In genomic region chr3:70108072-70108471, GRCh38 we compare ENCODE assay signal across 8 cellular contexts.
DNase-seq lines count a peak whose midpoint lies in the region; ATAC-seq and TF ChIP-seq lines count a peak whose summit lies in the region.

No MANE protein-coding gene starts in this region.

- H3K27ac Mint-ChIP-seq in activated CD4-positive, alpha-beta memory T cell treated with anti-CD3 and anti-CD28 coated beads for 36 hours: no peak overlapping the region
- no peak overlapping the region for H3K27ac Mint-ChIP-seq in activated CD4-positive, alpha-beta memory T cell treated with anti-CD3 and anti-CD28 coated beads, Interleukin-2, amount 10 ng/mL, durations not matched to agents 7 days and 5 days
- H3K27ac Mint-ChIP-seq in WTC11: no peak overlapping the region
- no peak overlapping the region for H3K27ac Mint-ChIP-seq in mesothelial cell of epicardium

- H3K36me3 Mint-ChIP-seq in activated CD4-positive, alpha-beta memory T cell treated with anti-CD3 and anti-CD28 coated beads for 36 hours: no peaks in the 10 kb centered on the region
- H3K36me3 Mint-ChIP-seq in activated CD4-positive, alpha-beta memory T cell treated with anti-CD3 and anti-CD28 coated beads, Interleukin-2, amount 10 ng/mL, durations not matched to agents 7 days and 5 days (ENCODE audit: low read depth): no peaks in the 10 kb centered on the region
- H3K36me3 Mint-ChIP-seq in WTC11 (no peaks in the 10 kb centered on the region), mesothelial cell of epicardium (no peaks in the 10 kb centered on the region)

- H3K27me3 Mint-ChIP-seq in activated CD4-positive, alpha-beta memory T cell treated with anti-CD3 and anti-CD28 coated beads for 36 hours: peaks cover 3% of the 10 kb centered on the region
- peaks cover 2% of the 10 kb centered on the region for H3K27me3 Mint-ChIP-seq in activated CD4-positive, alpha-beta memory T cell treated with anti-CD3 and anti-CD28 coated beads, Interleukin-2, amount 10 ng/mL, durations not matched to agents 7 days and 5 days
- H3K27me3 Mint-ChIP-seq in WTC11 (ENCODE audit: low read depth) (no peaks in the 10 kb centered on the region; the same call in 1 of the 2 replicates), mesothelial cell of epicardium (ENCODE audit: low read depth) (peaks cover 35% of the 10 kb centered on the region)

- no peak overlapping the region for H3K4me3 Mint-ChIP-seq in activated CD4-positive, alpha-beta memory T cell treated with anti-CD3 and anti-CD28 coated beads for 36 hours
- no peak overlapping the region for H3K4me3 Mint-ChIP-seq in activated CD4-positive, alpha-beta memory T cell treated with anti-CD3 and anti-CD28 coated beads, Interleukin-2, amount 10 ng/mL, durations not matched to agents 7 days and 5 days
- no peak overlapping the region for H3K4me3 Mint-ChIP-seq in WTC11
- H3K4me3 Mint-ChIP-seq in mesothelial cell of epicardium: no peak overlapping the region

- peak; percentile 53 for ATAC-seq in HG02973 (IDR thresholded peaks at IDR 0.05; ENCODE audit: unreplicated experiment)
- ATAC-seq in WTC11: peak; percentile 88

- H3K4me1 Mint-ChIP-seq in activated CD4-positive, alpha-beta memory T cell treated with anti-CD3 and anti-CD28 coated beads for 36 hours (ENCODE audit: low read depth): no peaks in the 10 kb centered on the region
- H3K4me1 Mint-ChIP-seq in activated CD4-positive, alpha-beta memory T cell treated with anti-CD3 and anti-CD28 coated beads, Interleukin-2, amount 10 ng/mL, durations not matched to agents 7 days and 5 days: no peaks in the 10 kb centered on the region
- H3K4me1 Mint-ChIP-seq in WTC11: peaks cover 11% of the 10 kb centered on the region
- H3K4me1 Mint-ChIP-seq in mesothelial cell of epicardium: no peaks in the 10 kb centered on the region

- intact Hi-C loops in activated CD4-positive, alpha-beta memory T cell treated with anti-CD3 and anti-CD28 coated beads for 36 hours (cut with micrococcal nuclease): no loop called here

- TF ChIP-seq CTCF in WTC11 (IDR thresholded peaks at IDR 0.05) (peak; percentile 64), mesothelial cell of epicardium (IDR thresholded peaks at IDR 0.05; ENCODE audit: unreplicated experiment) (peak; percentile 32)

- DNase-seq in activated CD4-positive, alpha-beta memory T cell treated with anti-CD3 and anti-CD28 coated beads for 36 hours: peak; percentile 15
- no peak for DNase-seq in activated CD4-positive, alpha-beta memory T cell treated with anti-CD3 and anti-CD28 coated beads, Interleukin-2, amount 10 ng/mL, durations not matched to agents 7 days and 5 days
- DNase-seq in WTC11 (ENCODE audit: low spot score) (peak; percentile 80), mesothelial cell of epicardium (ENCODE audit: low spot score in 2 of 2, unreplicated experiment in 2 of 2) (no peak), midbrain (lab: John Stamatoyannopoulos, UW) (no peak), inferior parietal cortex (ENCODE audit: extremely low spot score) (no peak)
- DNase-seq in central memory CD4-positive, alpha-beta T cell: no peak

- H3K9me3 Mint-ChIP-seq in activated CD4-positive, alpha-beta memory T cell treated with anti-CD3 and anti-CD28 coated beads for 36 hours: no peaks in the 10 kb centered on the region
- H3K9me3 Mint-ChIP-seq in activated CD4-positive, alpha-beta memory T cell treated with anti-CD3 and anti-CD28 coated beads, Interleukin-2, amount 10 ng/mL, durations not matched to agents 7 days and 5 days: no peaks in the 10 kb centered on the region
- H3K9me3 Mint-ChIP-seq in WTC11: no peaks in the 10 kb centered on the region
- peaks cover 8% of the 10 kb centered on the region for H3K9me3 Mint-ChIP-seq in mesothelial cell of epicardium

- CTCF ChIA-PET in activated CD4-positive, alpha-beta memory T cell treated with anti-CD3 and anti-CD28 coated beads for 36 hours (lab: Charles Lee): interaction anchor here (0.9 to 3.0 kb wide), 3 partner anchors 13 to 108 kb away, joined by 3 to 15 read pairs (median 9); partner anchors contain the start of gene SAMMSON
- CTCF ChIA-PET in activated CD4-positive, alpha-beta memory T cell treated with anti-CD3 and anti-CD28 coated beads, Interleukin-2, amount 10 ng/mL, durations not matched to agents 7 days and 5 days (lab: Charles Lee): interaction anchor here (1.0 to 2.4 kb wide), 3 partner anchors 12 to 21 kb away, joined by 3 to 12 read pairs (median 4); no protein-coding TSS in a partner anchor
- CTCF ChIA-PET in WTC11 (lab: Charles Lee): interaction anchor here (0.5 to 3.3 kb wide), 21 partner anchors 10 to 914 kb away, joined by 3 to 22 read pairs (median 3); partner anchors contain the start of gene MDFIC2

- POLR2A ChIA-PET in activated CD4-positive, alpha-beta memory T cell treated with anti-CD3 and anti-CD28 coated beads for 36 hours (lab: Charles Lee): no interaction called here
- POLR2A ChIA-PET in activated CD4-positive, alpha-beta memory T cell treated with anti-CD3 and anti-CD28 coated beads, Interleukin-2, amount 10 ng/mL, durations not matched to agents 7 days and 5 days (lab: Charles Lee): no interaction called here
- POLR2A ChIA-PET in WTC11 (lab: Charles Lee): no interaction called here

TF ChIP-seq in WTC11, 78 proteins besides CTCF, POLR2A, EP300 and RAD21:
- TF ChIP-seq, protein P1, sequence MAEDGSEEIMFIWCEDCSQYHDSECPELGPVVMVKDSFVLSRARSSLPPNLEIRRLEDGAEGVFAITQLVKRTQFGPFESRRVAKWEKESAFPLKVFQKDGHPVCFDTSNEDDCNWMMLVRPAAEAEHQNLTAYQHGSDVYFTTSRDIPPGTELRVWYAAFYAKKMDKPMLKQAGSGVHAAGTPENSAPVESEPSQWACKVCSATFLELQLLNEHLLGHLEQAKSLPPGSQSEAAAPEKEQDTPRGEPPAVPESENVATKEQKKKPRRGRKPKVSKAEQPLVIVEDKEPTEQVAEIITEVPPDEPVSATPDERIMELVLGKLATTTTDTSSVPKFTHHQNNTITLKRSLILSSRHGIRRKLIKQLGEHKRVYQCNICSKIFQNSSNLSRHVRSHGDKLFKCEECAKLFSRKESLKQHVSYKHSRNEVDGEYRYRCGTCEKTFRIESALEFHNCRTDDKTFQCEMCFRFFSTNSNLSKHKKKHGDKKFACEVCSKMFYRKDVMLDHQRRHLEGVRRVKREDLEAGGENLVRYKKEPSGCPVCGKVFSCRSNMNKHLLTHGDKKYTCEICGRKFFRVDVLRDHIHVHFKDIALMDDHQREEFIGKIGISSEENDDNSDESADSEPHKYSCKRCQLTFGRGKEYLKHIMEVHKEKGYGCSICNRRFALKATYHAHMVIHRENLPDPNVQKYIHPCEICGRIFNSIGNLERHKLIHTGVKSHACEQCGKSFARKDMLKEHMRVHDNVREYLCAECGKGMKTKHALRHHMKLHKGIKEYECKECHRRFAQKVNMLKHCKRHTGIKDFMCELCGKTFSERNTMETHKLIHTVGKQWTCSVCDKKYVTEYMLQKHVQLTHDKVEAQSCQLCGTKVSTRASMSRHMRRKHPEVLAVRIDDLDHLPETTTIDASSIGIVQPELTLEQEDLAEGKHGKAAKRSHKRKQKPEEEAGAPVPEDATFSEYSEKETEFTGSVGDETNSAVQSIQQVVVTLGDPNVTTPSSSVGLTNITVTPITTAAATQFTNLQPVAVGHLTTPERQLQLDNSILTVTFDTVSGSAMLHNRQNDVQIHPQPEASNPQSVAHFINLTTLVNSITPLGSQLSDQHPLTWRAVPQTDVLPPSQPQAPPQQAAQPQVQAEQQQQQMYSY (CRISPR knock-in tag; IDR thresholded peaks at IDR 0.05): no peak
- no peak for TF ChIP-seq GRHL2 (CRISPR knock-in tag; IDR thresholded peaks at IDR 0.05; ENCODE audit: insufficient replicate concordance, severe bottlenecking)
- no peak for TF ChIP-seq MYBL2 (CRISPR knock-in tag; IDR thresholded peaks at IDR 0.05)
- TF ChIP-seq E2F1 (CRISPR knock-in tag; IDR thresholded peaks at IDR 0.05): no peak
- TF ChIP-seq ZNF138 (CRISPR knock-in tag; conservative IDR thresholded peaks at IDR 0.05): no peak

Comparison
In these comparisons a context has a peak if more than half of its experiments do, and no peak if none do; other contexts are left out.
1. DNase-seq: peak in activated CD4-positive, alpha-beta memory T cell treated with anti-CD3 and anti-CD28 coated beads for 36 hours (single experiment) and WTC11 (single experiment); none in activated CD4-positive, alpha-beta memory T cell treated with anti-CD3 and anti-CD28 coated beads, Interleukin-2, amount 10 ng/mL, durations not matched to agents 7 days and 5 days (single experiment), mesothelial cell of epicardium (0 of 2), midbrain (single experiment), central memory CD4-positive, alpha-beta T cell (single experiment) and inferior parietal cortex (single experiment).